8 cellular contexts compared by ENCODE assay signal in the genomic region with DNA sequence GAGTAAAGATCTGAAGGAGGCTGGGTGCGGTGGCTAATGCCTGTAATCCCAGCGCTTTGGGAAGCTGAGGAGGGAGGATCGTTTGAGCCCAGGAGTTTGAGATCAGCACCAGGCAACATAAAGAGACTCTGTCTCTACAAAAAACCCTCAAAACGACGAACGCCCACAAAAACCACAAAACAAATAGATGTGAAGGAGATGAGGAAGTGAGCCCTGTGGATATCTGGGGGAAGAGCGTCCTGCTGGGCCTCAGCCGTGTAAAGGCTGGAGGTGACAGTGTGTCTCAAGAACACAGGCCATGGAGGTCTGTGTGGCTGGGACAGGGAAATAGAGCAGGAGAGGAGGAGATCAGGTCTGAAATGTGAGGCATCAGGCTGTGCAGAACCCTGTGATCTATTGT.
DNase-seq lines count a peak whose midpoint lies in the region; ATAC-seq and TF ChIP-seq lines count a peak whose summit lies in the region.

No MANE protein-coding gene starts in this region.

- H2AFZ ChIP-seq in PC-3 (ENCODE audit: low read length), result no peak overlapping the region

- CTCF ChIA-PET in PC-3 (lab: Charles Lee), result no interaction called here

- peaks cover 13% of the 10 kb centered on the region for H3K36me3 Mint-ChIP-seq in type B pancreatic cell

- BruUV-seq in PC-3 (replicated peaks; lab: Mats Ljungman, UMichigan), result no TSS peak

- H3K36me3 ChIP-seq in PC-3 (ENCODE audit: low read depth, low read length), result no peaks in the 10 kb centered on the region
- H3K36me3 ChIP-seq in left lung, result peaks cover 0 to 5% of the 10 kb centered on the region in 2 donors
- no peaks in the 10 kb centered on the region for H3K36me3 ChIP-seq in aorta (ENCODE audit: control insufficient read depth in 1 of 2, insufficient read depth in 2 of 2, low read length in 1 of 2)

- no peak overlapping the region for H3K27ac Mint-ChIP-seq in type B pancreatic cell

- H3F3A ChIP-seq in PC-3 (ENCODE audit: low read length, unreplicated experiment), result no peaks in the 10 kb centered on the region

- 80 to 81% methylated on average over 8 of the region's 8 CpGs for WGBS in aorta, 2 donors

- no peak overlapping the region for H3K4me3 Mint-ChIP-seq in type B pancreatic cell

- H3K4me2 ChIP-seq in PC-3 (ENCODE audit: low read length), result peak overlapping the region; percentile 44

- H3K4me3 ChIP-seq in PC-3 (ENCODE audit: low read length), result no peak overlapping the region
- H3K4me3 ChIP-seq in left lung, result no peak overlapping the region
- no peak overlapping the region for H3K4me3 ChIP-seq in aorta (ENCODE audit: low read length in 2 of 2)

- H3K4me1 ChIP-seq in PC-3 (ENCODE audit: insufficient read depth, low read length) (peaks cover 23% of the 10 kb centered on the region), left lung (peaks cover 0 to 8% of the 10 kb centered on the region in 2 donors), aorta (ENCODE audit: control insufficient read depth in 1 of 2, insufficient read depth in 2 of 2, low read length in 2 of 2) (peaks cover 0 to 3% of the 10 kb centered on the region in 2 donors)

- POLR2A ChIA-PET in PC-3 (lab: Charles Lee; ENCODE audit: unreplicated experiment), result no interaction called here

- no peaks in the 10 kb centered on the region for H3K27me3 ChIP-seq in PC-3 (ENCODE audit: low read length)
- H3K27me3 ChIP-seq in left lung, result no peaks in the 10 kb centered on the region
- no peaks in the 10 kb centered on the region for H3K27me3 ChIP-seq in aorta (ENCODE audit: control insufficient read depth in 1 of 2, insufficient read depth in 2 of 2, low read length in 1 of 2)

- no peaks in the 10 kb centered on the region for H4K20me1 ChIP-seq in PC-3 (ENCODE audit: low read length)

- H3K9me2 ChIP-seq in PC-3 (replicated peaks; ENCODE audit: low read length), result no peaks in the 10 kb centered on the region

- ATAC-seq in GM18907 (IDR thresholded peaks at IDR 0.05; ENCODE audit: unreplicated experiment) (peak; percentile 90), HG03045 (IDR thresholded peaks at IDR 0.05; ENCODE audit: unreplicated experiment) (peak; percentile 83), PC-3 (peak; percentile 95), left lung (peak; percentile 84), aorta (ENCODE audit: low FRiP score) (no peak)

- H3K9ac ChIP-seq in PC-3 (ENCODE audit: low read length), result no peak overlapping the region

- H3K27ac ChIP-seq in PC-3 (ENCODE audit: low read length) (no peak overlapping the region), left lung (no peak overlapping the region), aorta (ENCODE audit: low read depth in 1 of 2, low read length in 2 of 2) (no peak overlapping the region)

- TF ChIP-seq CTCF in PC-3 (conservative IDR thresholded peaks at IDR 0.05; ENCODE audit: low read depth, low read length) (no peak), left lung (IDR thresholded peaks at IDR 0.05) (no peak), type B pancreatic cell (conservative IDR thresholded peaks at IDR 0.05) (no peak)

- intact Hi-C loops in PC-3 (cut with micrococcal nuclease) (no loop called here), left lung (cut with DNase I) (no loop called here), aorta (cut with DNase I) (no loop called here)

- H3K9me3 ChIP-seq in PC-3 (ENCODE audit: low read length), result no peaks in the 10 kb centered on the region
- no peaks in the 10 kb centered on the region for H3K9me3 ChIP-seq in left lung
- H3K9me3 ChIP-seq in aorta (ENCODE audit: control insufficient read depth, low read length), result no peaks in the 10 kb centered on the region

- no peaks in the 10 kb centered on the region for H3K27me3 Mint-ChIP-seq in type B pancreatic cell

- peak; percentile 53 for DNase-seq in A172 (ENCODE audit: low spot score)
- DNase-seq in PC-3, result peak; percentile 71
- DNase-seq in left lung, result no peak
- DNase-seq in HPDE6-E6E7 (ENCODE audit: extremely low spot score), result no peak
- DNase-seq in aorta, result no peak
- DNase-seq in type B pancreatic cell (ENCODE audit: extremely low spot score, unreplicated experiment), result no peak

- H3K9me3 Mint-ChIP-seq in type B pancreatic cell, result no peaks in the 10 kb centered on the region

- H3K79me2 ChIP-seq in PC-3 (ENCODE audit: low read length), result no peaks in the 10 kb centered on the region

- no peaks in the 10 kb centered on the region for H3K4me1 Mint-ChIP-seq in type B pancreatic cell (ENCODE audit: unreplicated experiment)

Comparison
In these comparisons a context has a peak if more than half of its experiments do, and no peak if none do; other contexts are left out.
1. DNase-seq: peak in A172 (single experiment) and PC-3 (single experiment); none in left lung (0 of 2), HPDE6-E6E7 (single experiment), aorta (0 of 2) and type B pancreatic cell (single experiment).